15 cellular contexts compared by ENCODE assay signal in genomic region chr2:29162204-29162928, GRCh38. TPM values are rescaled to one million over a fixed set of nuclear protein-coding genes. Genes with fewer than 3 reads are reported as not detected.
DNase-seq lines count a peak whose midpoint lies in the region; ATAC-seq, FAIRE-seq and TF ChIP-seq lines count a peak whose summit lies in the region.
"Had no signal": no experiment of that assay in that cellular context is flagged by ENCODE, and none has a peak within 500 bp of the region (broad histone marks: within the 10 kb centered on the region; RNA-seq: fewer than 3 reads in every experiment).

No MANE protein-coding gene starts in this region.

- CTCF ChIA-PET in HepG2 (lab: Yijun Ruan, JAX; ENCODE audit: low intra/inter-chr PET ratio, low total read pairs), result no interaction called here

- 15% methylated on average over 1 of the region's 1 CpG for WGBS in HepG2 (ENCODE audit: low lambda C conversion rate)
- WGBS in right lobe of liver (ENCODE audit: insufficient coverage, low coverage, low lambda C conversion rate, missing lambda C conversion rate), result 59% methylated on average over 1 of the region's 1 CpG
- 35 to 69% (median 46%) methylated on average over 1 of the region's 1 CpG for WGBS in psoas muscle, 3 donors

- TF ChIP-seq RAD21 in HepG2 (CRISPR knock-in tag; IDR thresholded peaks at IDR 0.05), result no peak

- no peak overlapping the region for H3K27ac ChIP-seq in HepG2 (ENCODE audit: extremely low read length, insufficient read depth, low read length)
- no peak overlapping the region for H3K27ac ChIP-seq in right lobe of liver
- peak overlapping the region; percentile 0 for H3K27ac ChIP-seq in psoas muscle
- H3K27ac ChIP-seq: BLaER1 treated with 17β-estradiol and CSF1 and Interleukin-3, amounts not matched to agents 10 nM and 100 nM had no signal

- DNase-seq in HepG2 (ENCODE audit: low spot score) (no peak), right lobe of liver (no peak), psoas muscle (no peak), cardiac septum (ENCODE audit: low spot score) (no peak), NCI-H2107 (lab: John Stamatoyannopoulos, UW) (no peak)
- DNase-seq: 8988T; Calu3; CD8-positive, alpha-beta T cell; DMS79 treated with DMSO at 0.1 percent for 48 hours; GF-D8; HCEC 1CT had no signal

- H3K4me3 ChIP-seq in HepG2 (replicated peaks in 1 of 3; ENCODE audit: insufficient read depth in 1 of 3, low read depth in 2 of 3, low read length in 3 of 3), result no peak overlapping the region
- H3K4me3 ChIP-seq in right lobe of liver, result no peak overlapping the region
- no peak overlapping the region for H3K4me3 ChIP-seq in psoas muscle
- H3K4me3 ChIP-seq: BLaER1 treated with 17β-estradiol and CSF1 and Interleukin-3, amounts not matched to agents 10 nM and 100 nM; GM23338 had no signal

- FAIRE-seq in HepG2 (lab: Jason Lieb, UNC), result no peak
- FAIRE-seq in TTC549 (lab: Jason Lieb, UNC), result peak; percentile 62

- no peaks in the 10 kb centered on the region for H4K20me1 ChIP-seq in HepG2 (ENCODE audit: insufficient read depth, low read length)
- H4K20me1 ChIP-seq: BLaER1 treated with 17β-estradiol and CSF1 and Interleukin-3, amounts not matched to agents 10 nM and 100 nM had no signal

- in situ Hi-C loops in HepG2 (cut with HindIII; ENCODE audit: extremely low pct_ligation_motif_present, low pct_unique_long_range_greater_than_20kb), result no loop called here

- H3K9me3 ChIP-seq in HepG2 (ENCODE audit: low read length) (no peaks in the 10 kb centered on the region), right lobe of liver (no peaks in the 10 kb centered on the region), psoas muscle (no peaks in the 10 kb centered on the region)
- H3K9me3 ChIP-seq: BLaER1 treated with 17β-estradiol and CSF1 and Interleukin-3, amounts not matched to agents 10 nM and 100 nM had no signal

- H3K79me2 ChIP-seq in HepG2 (ENCODE audit: insufficient read depth, low read length), result no peaks in the 10 kb centered on the region

- TF ChIP-seq CTCF in HepG2 (CRISPR knock-in tag; IDR thresholded peaks at IDR 0.05) (no peak), right lobe of liver (IDR thresholded peaks at IDR 0.05) (no peak), psoas muscle (IDR thresholded peaks at IDR 0.05) (no peak)

- intact Hi-C loops in HepG2 (cut with micrococcal nuclease; ENCODE audit: unreplicated experiment) (no loop called here), right lobe of liver (cut with DNase I) (no loop called here), psoas muscle (cut with DNase I) (no loop called here), cardiac septum (cut with DNase I) (no loop called here)

- POLR2A ChIA-PET in HepG2 (lab: Yijun Ruan, JAX), result no interaction called here

- no peak overlapping the region for H3K9ac ChIP-seq in HepG2 (ENCODE audit: insufficient read depth, low read depth, low read length)
- H3K9ac ChIP-seq: BLaER1 treated with 17β-estradiol and CSF1 and Interleukin-3, amounts not matched to agents 10 nM and 100 nM had no signal

- no peak overlapping the region for H3K4me2 ChIP-seq in HepG2 (ENCODE audit: low read depth, low read length)
- H3K4me2 ChIP-seq: BLaER1 treated with 17β-estradiol and CSF1 and Interleukin-3, amounts not matched to agents 10 nM and 100 nM; GM23338 had no signal

- no TSS peak for BruUV-seq in HepG2 (replicated peaks; lab: Mats Ljungman, UMichigan)

- H2AFZ ChIP-seq in HepG2 (ENCODE audit: low read length), result no peak overlapping the region
- H2AFZ ChIP-seq: GM23338 had no signal

- TF ChIP-seq POLR2A in HepG2 (IDR thresholded peaks at IDR 0.05; ENCODE audit: insufficient read depth in 1 of 2, low read depth in 2 of 2, low read length in 2 of 2), result no peak
- no peak for TF ChIP-seq POLR2A in right lobe of liver (IDR thresholded peaks at IDR 0.05)

- H3K36me3 ChIP-seq in HepG2 (replicated peaks in 1 of 2; ENCODE audit: control insufficient read depth in 1 of 2, insufficient read depth in 2 of 2, low read length in 2 of 2), result no peaks in the 10 kb centered on the region
- H3K36me3 ChIP-seq in right lobe of liver, result peaks cover 0 to 5% (median 0%) of the 10 kb centered on the region in 4 donors
- H3K36me3 ChIP-seq in psoas muscle (ENCODE audit: insufficient read depth in 1 of 2, low read depth in 1 of 2), result peaks cover 3 to 73% of the 10 kb centered on the region in 2 donors

- no peak for TF ChIP-seq EP300 in HepG2 (IDR thresholded peaks at IDR 0.05; ENCODE audit: low read depth in 2 of 2, low read length in 2 of 2)
- no peak for TF ChIP-seq EP300 in HepG2 (CRISPR knock-in tag; IDR thresholded peaks at IDR 0.05; ENCODE audit: borderline replicate concordance)

- H3K27me3 ChIP-seq in HepG2 (ENCODE audit: control insufficient read depth in 1 of 2, insufficient read depth in 2 of 2, low read length in 2 of 2) (no peaks in the 10 kb centered on the region), right lobe of liver (no peaks in the 10 kb centered on the region), psoas muscle (ENCODE audit: insufficient read depth in 3 of 3, low read length in 2 of 3) (no peaks in the 10 kb centered on the region)
- H3K27me3 ChIP-seq: BLaER1 treated with 17β-estradiol and CSF1 and Interleukin-3, amounts not matched to agents 10 nM and 100 nM had no signal

- ATAC-seq in HepG2 (no peak), right lobe of liver (no peak), psoas muscle (peak in 3 of 4 donors; percentile 50 to 60 (median 53)), HG03520 (IDR thresholded peaks at IDR 0.05; ENCODE audit: unreplicated experiment) (no peak)
- ATAC-seq: CD8-positive, alpha-beta T cell; GM23338 had no signal

- peaks cover 16% of the 10 kb centered on the region for H3K4me1 ChIP-seq in HepG2 (ENCODE audit: insufficient read depth, low read length)
- H3K4me1 ChIP-seq in right lobe of liver, result peaks cover 0 to 9% (median 0%) of the 10 kb centered on the region in 4 donors
- H3K4me1 ChIP-seq in psoas muscle, result peaks cover 16% of the 10 kb centered on the region

TF ChIP-seq in HepG2, 621 proteins besides CTCF, POLR2A, EP300 and RAD21 (continues in another document):
- TF ChIP-seq HOMEZ (CRISPR knock-in tag; IDR thresholded peaks at IDR 0.05; ENCODE audit: low read depth), result no peak
- no peak for TF ChIP-seq HNRNPK (IDR thresholded peaks at IDR 0.05; ENCODE audit: low read depth, low read length, poor library complexity, severe bottlenecking)
- no peak for TF ChIP-seq POLR2G (IDR thresholded peaks at IDR 0.05; ENCODE audit: low read depth, low read length)
- TF ChIP-seq MAFF (IDR thresholded peaks at IDR 0.05; ENCODE audit: low read depth, low read length), result peak; percentile 74
- TF ChIP-seq MAFK (conservative IDR thresholded peaks at IDR 0.05 in 1 of 2, IDR thresholded peaks at IDR 0.05 in 1 of 2; ENCODE audit: low read length in 2 of 2), result peak; percentile 77 to 80
- TF ChIP-seq KAT8 (CRISPR knock-in tag; IDR thresholded peaks at IDR 0.05), result no peak
- no peak for TF ChIP-seq GATA4 (IDR thresholded peaks at IDR 0.05; ENCODE audit: borderline replicate concordance, low read depth)
- TF ChIP-seq ZBTB8A (CRISPR knock-in tag; IDR thresholded peaks at IDR 0.05; ENCODE audit: borderline replicate concordance, low read depth), result no peak

RNA-seq across cellular contexts. Expression of gene CLIP4, which starts 47.2 kb away (rescaled TPM):
- total RNA-seq in HepG2 (2016; rRNA removed; fragmentation: Illumina TruSeq; extraction: Trizol) (0.46 TPM in 2 replicates), right lobe of liver (1 to 10 TPM; 2.7 to 7.3 (median 5.3) TPM), psoas muscle (100 to 1,000 TPM in 1 of 4 donors, 10 to 100 TPM in 3; 56.9 to 111 (median 78.1) TPM), cardiac septum (33.0 TPM)
- 0.10 and 0.35 TPM in 2 replicates for total RNA-seq in HepG2 (2016; cell fraction: cytosol; rRNA removed; fragmentation: Illumina TruSeq; extraction: Trizol; ENCODE audit: low read depth)
- total RNA-seq in HepG2 (2016; cell fraction: insoluble cytoplasmic fraction; rRNA removed; fragmentation: Illumina TruSeq; extraction: Trizol), result 0.33 and 0.67 TPM in 2 replicates
- total RNA-seq in HepG2 (2016; cell fraction: membrane; rRNA removed; fragmentation: Illumina TruSeq; extraction: Trizol), result 0.24 and 0.28 TPM in 2 replicates
- 0.88 and 1.6 TPM in 2 replicates for total RNA-seq in HepG2 (2016; cell fraction: nucleus; rRNA removed; fragmentation: Illumina TruSeq; extraction: Trizol)
- polyA plus RNA-seq in HepG2 (2011; rRNA removed) (0.49 and 0.59 TPM in 2 replicates), psoas muscle (10 to 100 TPM; 26.7 to 89.2 (median 46.6) TPM)
- polyA plus RNA-seq in HepG2 (2011; cell fraction: cytosol; rRNA removed), result 0.15 and 0.36 TPM in 2 replicates
- 1.4 and 1.7 TPM in 2 replicates for polyA plus RNA-seq in HepG2 (2011; cell fraction: nucleus; rRNA removed)
- 0.09 and 0.51 TPM in 2 replicates for polyA plus RNA-seq in HepG2 (2012)
- polyA plus RNA-seq in HepG2 (2016; cell fraction: cytosol; fragmentation: Illumina TruSeq; extraction: Trizol; ENCODE audit: low read depth), result 0.10 TPM in 1 of 2 replicates, not detected in the other
- 0.11 and 0.16 TPM in 2 replicates for polyA plus RNA-seq in HepG2 (2016; cell fraction: insoluble cytoplasmic fraction; fragmentation: Illumina TruSeq; extraction: Trizol; ENCODE audit: low read depth)
- polyA plus RNA-seq in HepG2 (2016; cell fraction: membrane; fragmentation: Illumina TruSeq; extraction: Trizol; ENCODE audit: low read depth), result 0.27 and 0.33 TPM in 2 replicates
- polyA plus RNA-seq in HepG2 (2016; cell fraction: nucleus; fragmentation: Illumina TruSeq; extraction: Trizol; ENCODE audit: insufficient read depth, low read depth), result 0.62 and 1.5 TPM in 2 replicates
- polyA minus RNA-seq in HepG2 (2011; rRNA and poly(A)+ RNA removed; ENCODE audit: low replicate concordance), result 0.34 and 15.9 TPM in 2 replicates
- 0.59 TPM in 1 of 2 replicates, not detected in the other for polyA minus RNA-seq in HepG2 (2011; cell fraction: cytosol; rRNA and poly(A)+ RNA removed)
- 3.1 and 4.0 TPM in 2 replicates for polyA minus RNA-seq in HepG2 (2011; cell fraction: nucleus; rRNA and poly(A)+ RNA removed)

Comparison
In these comparisons a context has a peak if more than half of its experiments do, and no peak if none do; other contexts are left out.
1. ATAC-seq: peak in psoas muscle (3 of 4); none in HepG2 (single experiment), right lobe of liver (0 of 4) and HG03520 (single experiment).